ENCODE assay signal across 28 cellular contexts in genomic region chr15:55869660-55870059, GRCh38.
"Had no signal": no experiment of that assay in that cellular context is flagged by ENCODE, and none has a peak within 500 bp of the region (broad histone marks: within the 10 kb centered on the region; RNA-seq: fewer than 3 reads in every experiment).

No MANE protein-coding gene starts in this region.

- H3K27ac ChIP-seq: neutrophil, pancreas, prostate gland, right lobe of liver, sigmoid colon, stomach, thyroid gland, tibial nerve, upper lobe of left lung, vagina had no signal

- FAIRE-seq: pancreas, urothelium cell line had no signal

- H3K4me1 Mint-ChIP-seq: naive thymus-derived CD8-positive, alpha-beta T cell; stimulated activated effector memory CD8-positive, alpha-beta T cell treated with anti-CD3 and anti-CD28 coated beads, Interleukin-12 subunit alpha, Interleukin-12 subunit beta, amount 100 ng/mL, for 72 hours; stimulated activated naive B cell treated with anti-CD40 and anti-IgM and Interleukin-4, amounts not matched to agents 10 μg/mL and 1 μg/mL and 100 μg/mL, for 72 hours had no signal

- ATAC-seq: naive thymus-derived CD8-positive, alpha-beta T cell; natural killer cell treated with Interleukin-12 subunit alpha and Interleukin-12 subunit beta and Interleukin-15 and Interleukin-18, amount 100 ng/mL, for 72 hours; pancreas; right cardiac atrium; right lobe of liver; stimulated activated effector memory CD8-positive, alpha-beta T cell treated with anti-CD3 and anti-CD28 coated beads, Interleukin-12 subunit alpha, Interleukin-12 subunit beta, amount 100 ng/mL, for 72 hours; stimulated activated naive B cell treated with anti-CD40 and anti-IgM and Interleukin-4, amounts not matched to agents 10 μg/mL and 1 μg/mL and 100 μg/mL, for 72 hours had no signal

- DNase-seq: naive thymus-derived CD8-positive, alpha-beta T cell; nephron progenitor cell; nucleus accumbens; pancreas; right cardiac atrium; right lobe of liver; sigmoid colon; small intestine; stimulated activated CD4-positive, alpha-beta T cell treated with anti-CD3 and anti-CD28 coated beads, Interleukin-15, amount 100 ng/mL, for 24 hours; stimulated activated CD4-positive, alpha-beta T cell treated with anti-CD3 and anti-CD28 coated beads, Interleukin-2, amount 100 ng/mL, for 24 hours; stimulated activated CD4-positive, alpha-beta T cell treated with anti-CD3 and anti-CD28 coated beads, Interleukin-2, amount 100 ng/mL, for 48 hours; stimulated activated CD4-positive, alpha-beta T cell treated with anti-CD3 and anti-CD28 coated beads, Interleukin-4, amount 100 ng/mL, for 24 hours; stimulated activated naive B cell treated with anti-CD40 and anti-IgM and Interleukin-4, amounts not matched to agents 10 μg/mL and 1 μg/mL and 100 μg/mL, for 72 hours; stimulated activated naive CD4-positive, alpha-beta T cell treated with Interleukin-2 at 50 U/mL for 16 hours; stomach; trophoblast cell; upper lobe of left lung had no signal

- H3K27ac Mint-ChIP-seq: natural killer cell treated with Interleukin-12 subunit alpha and Interleukin-12 subunit beta and Interleukin-15 and Interleukin-18, amount 100 ng/mL, for 72 hours; nephron progenitor cell; stimulated activated effector memory CD8-positive, alpha-beta T cell treated with anti-CD3 and anti-CD28 coated beads, Interleukin-12 subunit alpha, Interleukin-12 subunit beta, amount 100 ng/mL, for 72 hours; stimulated activated naive B cell treated with anti-CD40 and anti-IgM and Interleukin-4, amounts not matched to agents 10 μg/mL and 1 μg/mL and 100 μg/mL, for 72 hours; stimulated activated naive CD8-positive, alpha-beta T cell treated with anti-CD3 and anti-CD28 coated beads, Interleukin-15, Interleukin-2, amounts not matched to agents 100 ng/mL and 50 ng/mL, for 24 hours had no signal

- H3K27me3 Mint-ChIP-seq: naive thymus-derived CD8-positive, alpha-beta T cell; natural killer cell treated with Interleukin-12 subunit alpha and Interleukin-12 subunit beta and Interleukin-15 and Interleukin-18, amount 100 ng/mL, for 72 hours; stimulated activated naive B cell treated with anti-CD40 and anti-IgM and Interleukin-4, amounts not matched to agents 10 μg/mL and 1 μg/mL and 100 μg/mL, for 72 hours; stimulated activated naive CD8-positive, alpha-beta T cell treated with anti-CD3 and anti-CD28 coated beads, Interleukin-15, Interleukin-2, amounts not matched to agents 100 ng/mL and 50 ng/mL, for 24 hours had no signal

- H3K36me3 Mint-ChIP-seq: naive thymus-derived CD8-positive, alpha-beta T cell; natural killer cell treated with Interleukin-12 subunit alpha and Interleukin-12 subunit beta and Interleukin-15 and Interleukin-18, amount 100 ng/mL, for 72 hours; stimulated activated effector memory CD8-positive, alpha-beta T cell treated with anti-CD3 and anti-CD28 coated beads, Interleukin-12 subunit alpha, Interleukin-12 subunit beta, amount 100 ng/mL, for 72 hours; stimulated activated naive B cell treated with anti-CD40 and anti-IgM and Interleukin-4, amounts not matched to agents 10 μg/mL and 1 μg/mL and 100 μg/mL, for 72 hours had no signal

- H3K9me3 Mint-ChIP-seq: naive thymus-derived CD8-positive, alpha-beta T cell; natural killer cell treated with Interleukin-12 subunit alpha and Interleukin-12 subunit beta and Interleukin-15 and Interleukin-18, amount 100 ng/mL, for 72 hours; nephron progenitor cell; neural crest cell; stimulated activated effector memory CD8-positive, alpha-beta T cell treated with anti-CD3 and anti-CD28 coated beads, Interleukin-12 subunit alpha, Interleukin-12 subunit beta, amount 100 ng/mL, for 72 hours; stimulated activated naive B cell treated with anti-CD40 and anti-IgM and Interleukin-4, amounts not matched to agents 10 μg/mL and 1 μg/mL and 100 μg/mL, for 72 hours; stimulated activated naive CD8-positive, alpha-beta T cell treated with anti-CD3 and anti-CD28 coated beads, Interleukin-15, Interleukin-2, amounts not matched to agents 100 ng/mL and 50 ng/mL, for 24 hours had no signal

- H3K27me3 ChIP-seq: neutrophil, pancreas, right lobe of liver, sigmoid colon, stomach, thyroid gland, tibial nerve, upper lobe of left lung, vagina had no signal

- H3K4me1 ChIP-seq: pancreas, prostate gland, right lobe of liver, sigmoid colon, thyroid gland, vagina had no signal

- H3K36me3 ChIP-seq: pancreas, prostate gland, right lobe of liver, sigmoid colon, thoracic aorta, thyroid gland, tibial nerve, upper lobe of left lung, vagina had no signal

- H3K9me3 ChIP-seq: neutrophil, pancreas, prostate gland, right lobe of liver, sigmoid colon, stomach, thoracic aorta, thyroid gland, tibial nerve, upper lobe of left lung, vagina had no signal

- H3K4me3 ChIP-seq: pancreas, prostate gland, right lobe of liver, sigmoid colon, stomach, thoracic aorta, thyroid gland, tibial nerve, upper lobe of left lung, vagina had no signal

- H3K4me3 Mint-ChIP-seq: naive thymus-derived CD8-positive, alpha-beta T cell; natural killer cell treated with Interleukin-12 subunit alpha and Interleukin-12 subunit beta and Interleukin-15 and Interleukin-18, amount 100 ng/mL, for 72 hours; nephron progenitor cell; neural crest cell; stimulated activated effector memory CD8-positive, alpha-beta T cell treated with anti-CD3 and anti-CD28 coated beads, Interleukin-12 subunit alpha, Interleukin-12 subunit beta, amount 100 ng/mL, for 72 hours; stimulated activated naive B cell treated with anti-CD40 and anti-IgM and Interleukin-4, amounts not matched to agents 10 μg/mL and 1 μg/mL and 100 μg/mL, for 72 hours; stimulated activated naive CD8-positive, alpha-beta T cell treated with anti-CD3 and anti-CD28 coated beads, Interleukin-15, Interleukin-2, amounts not matched to agents 100 ng/mL and 50 ng/mL, for 24 hours had no signal
